1 cellular context compared by ENCODE assay signal in genomic region chr22:27982630-27983180, GRCh38.
TF ChIP-seq lines count a peak whose summit lies in the region.

No MANE protein-coding gene starts in this region.

TF ChIP-seq in GM23338, 12 proteins besides CTCF, POLR2A, EP300 and RAD21 (continued from another document):
- TF ChIP-seq REST (IDR thresholded peaks at IDR 0.05; ENCODE audit: unreplicated experiment) (no peak), JUNB (IDR thresholded peaks at IDR 0.05; ENCODE audit: unreplicated experiment) (no peak), POLR2AphosphoS5 (IDR thresholded peaks at IDR 0.05; ENCODE audit: low read depth) (no peak), EZH2phosphoT487 (IDR thresholded peaks at IDR 0.05; ENCODE audit: unreplicated experiment) (no peak)
